ENCODE assay signal across 8 cellular contexts in the genomic region with DNA sequence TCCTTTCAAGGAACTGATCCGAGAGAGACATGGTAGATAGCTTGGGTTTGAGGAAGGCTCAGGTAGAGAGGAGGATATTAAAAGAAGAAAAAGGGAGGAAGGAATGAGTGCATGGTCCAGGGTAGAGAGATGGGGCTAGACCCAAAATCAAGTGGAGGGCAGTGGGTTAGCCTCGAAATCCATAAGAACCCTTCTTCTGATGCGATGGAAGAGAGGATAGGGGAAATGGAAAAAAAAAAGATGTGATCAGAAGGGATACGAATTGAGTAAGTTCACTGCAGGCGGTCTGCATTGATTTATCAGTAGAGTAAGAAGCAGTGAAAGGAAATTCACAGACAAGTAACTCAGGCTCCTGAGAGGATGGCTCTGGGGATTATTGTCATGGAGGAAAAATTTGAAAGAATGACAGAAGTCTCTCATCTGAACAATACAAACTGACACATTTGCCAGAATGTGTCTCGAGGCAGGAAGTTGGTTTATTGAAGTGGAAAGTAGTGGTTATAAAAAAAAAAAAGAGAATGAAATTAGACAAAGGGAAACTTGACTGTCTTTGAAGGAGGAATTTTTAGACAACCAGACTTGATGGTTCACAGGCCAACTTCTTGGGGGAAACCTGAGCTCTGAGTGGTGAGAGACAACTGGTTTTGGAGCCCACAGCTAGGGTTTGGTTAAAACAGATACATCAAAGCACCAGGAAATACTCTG. TPM values are rescaled to one million over a fixed set of nuclear protein-coding genes. Genes with fewer than 3 reads are reported as not detected.
DNase-seq lines count a peak whose midpoint lies in the region; ATAC-seq and TF ChIP-seq lines count a peak whose summit lies in the region.

No MANE protein-coding gene starts in this region.

- H3K36me3 ChIP-seq in adrenal gland (replicated peaks in 1 of 2) = no peaks in the 10 kb centered on the region

- H3K36me3 Mint-ChIP-seq in natural killer cell treated with Interleukin-12 subunit alpha and Interleukin-12 subunit beta and Interleukin-15 and Interleukin-18, amount 100 ng/mL, for 72 hours = no peaks in the 10 kb centered on the region

- 83 to 88% (median 85%) methylated on average over 6 of the region's 6 CpGs for WGBS in adrenal gland, 4 donors

- H3K27me3 Mint-ChIP-seq in natural killer cell treated with Interleukin-12 subunit alpha and Interleukin-12 subunit beta and Interleukin-15 and Interleukin-18, amount 100 ng/mL, for 72 hours = peaks cover 24 to 30% of the 10 kb centered on the region in 2 donors

- peaks cover 11 to 24% of the 10 kb centered on the region in 2 donors for H3K4me1 ChIP-seq in adrenal gland (replicated peaks in 1 of 2)

- no peak overlapping the region for H3K27ac ChIP-seq in adrenal gland

- TF ChIP-seq CTCF in adrenal gland (IDR thresholded peaks at IDR 0.05) = no peak

- TF ChIP-seq POLR2A in adrenal gland (IDR thresholded peaks at IDR 0.05) = no peak

- H3K27ac Mint-ChIP-seq in natural killer cell treated with Interleukin-12 subunit alpha and Interleukin-12 subunit beta and Interleukin-15 and Interleukin-18, amount 100 ng/mL, for 72 hours = peak overlapping the region; percentile 13 to 19

- no peak overlapping the region for H3K4me3 ChIP-seq in adrenal gland

- no peaks in the 10 kb centered on the region for H3K27me3 ChIP-seq in adrenal gland

- H3K4me1 Mint-ChIP-seq in natural killer cell treated with Interleukin-12 subunit alpha and Interleukin-12 subunit beta and Interleukin-15 and Interleukin-18, amount 100 ng/mL, for 72 hours (ENCODE audit: low read depth in 2 of 2) = peaks cover 16 to 18% of the 10 kb centered on the region in 2 donors

- H3K9me3 ChIP-seq in adrenal gland (replicated peaks in 1 of 3) = no peaks in the 10 kb centered on the region

- ATAC-seq in GM18858 (IDR thresholded peaks at IDR 0.05; ENCODE audit: unreplicated experiment) (peak; percentile 61), HG02610 (IDR thresholded peaks at IDR 0.05; ENCODE audit: unreplicated experiment) (peak; percentile 78)
- ATAC-seq in natural killer cell treated with Interleukin-12 subunit alpha and Interleukin-12 subunit beta and Interleukin-15 and Interleukin-18, amount 100 ng/mL, for 72 hours = peak; percentile 68 to 69

- DNase-seq in SW480 (ENCODE audit: low spot score) (peak; percentile 60), hepatic stellate cell (ENCODE audit: low spot score) (no peak), adrenal gland (no peak), NCI-H774 (lab: John Stamatoyannopoulos, UW) (no peak), COR-L47 (lab: John Stamatoyannopoulos, UW) (no peak)
- DNase-seq in natural killer cell treated with Interleukin-12 subunit alpha and Interleukin-12 subunit beta and Interleukin-15 and Interleukin-18, amount 100 ng/mL, for 72 hours (ENCODE audit: low spot score) = no peak

- no peaks in the 10 kb centered on the region for H3K9me3 Mint-ChIP-seq in natural killer cell treated with Interleukin-12 subunit alpha and Interleukin-12 subunit beta and Interleukin-15 and Interleukin-18, amount 100 ng/mL, for 72 hours

- peak overlapping the region; percentile 50 for H3K4me3 Mint-ChIP-seq in natural killer cell treated with Interleukin-12 subunit alpha and Interleukin-12 subunit beta and Interleukin-15 and Interleukin-18, amount 100 ng/mL, for 72 hours

- intact Hi-C loops in adrenal gland (cut with DNase I) = no loop called here

RNA-seq across cellular contexts. Expression of gene PPFIBP1, which starts 10.2 kb away (rescaled TPM):
- total RNA-seq in natural killer cell treated with Interleukin-12 subunit alpha and Interleukin-12 subunit beta and Interleukin-15 and Interleukin-18, amount 100 ng/mL, for 72 hours = 10 to 100 TPM in 1 of 2 donors, 1 to 10 TPM in 1; 9.0 to 12.9 TPM
- 100 to 1,000 TPM in 4 of 8 donors, 10 to 100 TPM in 4; 53.3 to 123 (median 100) TPM for total RNA-seq in adrenal gland
- polyA plus RNA-seq in adrenal gland = 10 to 100 TPM in 2 of 3 donors, 1 to 10 TPM in 1; 9.6 to 27.7 (median 24.4) TPM
